1 cellular context compared by ENCODE assay signal in the genomic region with DNA sequence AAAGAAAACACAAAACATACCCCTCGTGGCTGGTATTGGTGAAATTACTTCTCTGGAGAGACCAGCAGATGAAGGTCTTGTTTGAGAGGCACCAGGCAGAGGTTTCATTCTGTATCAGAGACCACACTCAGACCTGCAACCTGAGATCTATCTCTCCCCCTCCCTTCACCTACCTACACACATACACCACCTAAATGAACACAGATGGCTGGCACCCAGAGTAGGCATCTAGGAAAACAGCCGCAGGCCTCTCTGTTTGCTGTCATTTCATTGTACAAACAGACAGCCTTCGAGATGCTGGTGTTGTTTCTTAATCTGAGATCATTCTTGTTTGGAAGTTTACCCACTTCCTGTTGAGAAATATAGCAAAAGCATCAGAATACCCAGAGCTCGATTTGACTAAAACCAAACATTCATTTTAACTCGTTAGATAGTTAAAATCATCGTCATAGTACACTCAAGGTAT.
TF ChIP-seq lines count a peak whose summit lies in the region.

No MANE protein-coding gene starts in this region.

TF ChIP-seq in HepG2, 621 proteins besides CTCF, POLR2A, EP300 and RAD21 (continued from another document):
- TF ChIP-seq, protein P1, sequence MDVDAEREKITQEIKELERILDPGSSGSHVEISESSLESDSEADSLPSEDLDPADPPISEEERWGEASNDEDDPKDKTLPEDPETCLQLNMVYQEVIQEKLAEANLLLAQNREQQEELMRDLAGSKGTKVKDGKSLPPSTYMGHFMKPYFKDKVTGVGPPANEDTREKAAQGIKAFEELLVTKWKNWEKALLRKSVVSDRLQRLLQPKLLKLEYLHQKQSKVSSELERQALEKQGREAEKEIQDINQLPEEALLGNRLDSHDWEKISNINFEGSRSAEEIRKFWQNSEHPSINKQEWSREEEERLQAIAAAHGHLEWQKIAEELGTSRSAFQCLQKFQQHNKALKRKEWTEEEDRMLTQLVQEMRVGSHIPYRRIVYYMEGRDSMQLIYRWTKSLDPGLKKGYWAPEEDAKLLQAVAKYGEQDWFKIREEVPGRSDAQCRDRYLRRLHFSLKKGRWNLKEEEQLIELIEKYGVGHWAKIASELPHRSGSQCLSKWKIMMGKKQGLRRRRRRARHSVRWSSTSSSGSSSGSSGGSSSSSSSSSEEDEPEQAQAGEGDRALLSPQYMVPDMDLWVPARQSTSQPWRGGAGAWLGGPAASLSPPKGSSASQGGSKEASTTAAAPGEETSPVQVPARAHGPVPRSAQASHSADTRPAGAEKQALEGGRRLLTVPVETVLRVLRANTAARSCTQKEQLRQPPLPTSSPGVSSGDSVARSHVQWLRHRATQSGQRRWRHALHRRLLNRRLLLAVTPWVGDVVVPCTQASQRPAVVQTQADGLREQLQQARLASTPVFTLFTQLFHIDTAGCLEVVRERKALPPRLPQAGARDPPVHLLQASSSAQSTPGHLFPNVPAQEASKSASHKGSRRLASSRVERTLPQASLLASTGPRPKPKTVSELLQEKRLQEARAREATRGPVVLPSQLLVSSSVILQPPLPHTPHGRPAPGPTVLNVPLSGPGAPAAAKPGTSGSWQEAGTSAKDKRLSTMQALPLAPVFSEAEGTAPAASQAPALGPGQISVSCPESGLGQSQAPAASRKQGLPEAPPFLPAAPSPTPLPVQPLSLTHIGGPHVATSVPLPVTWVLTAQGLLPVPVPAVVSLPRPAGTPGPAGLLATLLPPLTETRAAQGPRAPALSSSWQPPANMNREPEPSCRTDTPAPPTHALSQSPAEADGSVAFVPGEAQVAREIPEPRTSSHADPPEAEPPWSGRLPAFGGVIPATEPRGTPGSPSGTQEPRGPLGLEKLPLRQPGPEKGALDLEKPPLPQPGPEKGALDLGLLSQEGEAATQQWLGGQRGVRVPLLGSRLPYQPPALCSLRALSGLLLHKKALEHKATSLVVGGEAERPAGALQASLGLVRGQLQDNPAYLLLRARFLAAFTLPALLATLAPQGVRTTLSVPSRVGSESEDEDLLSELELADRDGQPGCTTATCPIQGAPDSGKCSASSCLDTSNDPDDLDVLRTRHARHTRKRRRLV (CRISPR knock-in tag; IDR thresholded peaks at IDR 0.05), result no peak
- no peak for TF ChIP-seq NFIC (IDR thresholded peaks at IDR 0.05; ENCODE audit: low read length)
- no peak for TF ChIP-seq ZNF598 (CRISPR knock-in tag; IDR thresholded peaks at IDR 0.05; ENCODE audit: borderline replicate concordance)
- TF ChIP-seq MAFG (CRISPR knock-in tag; IDR thresholded peaks at IDR 0.05), result no peak
- TF ChIP-seq ZNF501 (CRISPR knock-in tag; IDR thresholded peaks at IDR 0.05), result no peak
- no peak for TF ChIP-seq HOXD1 (CRISPR knock-in tag; IDR thresholded peaks at IDR 0.05)
- no peak for TF ChIP-seq NCOR1 (IDR thresholded peaks at IDR 0.05; ENCODE audit: borderline replicate concordance, low read length)
- no peak for TF ChIP-seq ZSCAN31 (CRISPR knock-in tag; IDR thresholded peaks at IDR 0.05; ENCODE audit: low read depth)
- TF ChIP-seq, protein P2, sequence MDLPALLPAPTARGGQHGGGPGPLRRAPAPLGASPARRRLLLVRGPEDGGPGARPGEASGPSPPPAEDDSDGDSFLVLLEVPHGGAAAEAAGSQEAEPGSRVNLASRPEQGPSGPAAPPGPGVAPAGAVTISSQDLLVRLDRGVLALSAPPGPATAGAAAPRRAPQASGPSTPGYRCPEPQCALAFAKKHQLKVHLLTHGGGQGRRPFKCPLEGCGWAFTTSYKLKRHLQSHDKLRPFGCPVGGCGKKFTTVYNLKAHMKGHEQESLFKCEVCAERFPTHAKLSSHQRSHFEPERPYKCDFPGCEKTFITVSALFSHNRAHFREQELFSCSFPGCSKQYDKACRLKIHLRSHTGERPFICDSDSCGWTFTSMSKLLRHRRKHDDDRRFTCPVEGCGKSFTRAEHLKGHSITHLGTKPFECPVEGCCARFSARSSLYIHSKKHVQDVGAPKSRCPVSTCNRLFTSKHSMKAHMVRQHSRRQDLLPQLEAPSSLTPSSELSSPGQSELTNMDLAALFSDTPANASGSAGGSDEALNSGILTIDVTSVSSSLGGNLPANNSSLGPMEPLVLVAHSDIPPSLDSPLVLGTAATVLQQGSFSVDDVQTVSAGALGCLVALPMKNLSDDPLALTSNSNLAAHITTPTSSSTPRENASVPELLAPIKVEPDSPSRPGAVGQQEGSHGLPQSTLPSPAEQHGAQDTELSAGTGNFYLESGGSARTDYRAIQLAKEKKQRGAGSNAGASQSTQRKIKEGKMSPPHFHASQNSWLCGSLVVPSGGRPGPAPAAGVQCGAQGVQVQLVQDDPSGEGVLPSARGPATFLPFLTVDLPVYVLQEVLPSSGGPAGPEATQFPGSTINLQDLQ (CRISPR knock-in tag; IDR thresholded peaks at IDR 0.05), result no peak
- TF ChIP-seq ADNP (CRISPR knock-in tag; IDR thresholded peaks at IDR 0.05), result no peak
- TF ChIP-seq, protein P3, sequence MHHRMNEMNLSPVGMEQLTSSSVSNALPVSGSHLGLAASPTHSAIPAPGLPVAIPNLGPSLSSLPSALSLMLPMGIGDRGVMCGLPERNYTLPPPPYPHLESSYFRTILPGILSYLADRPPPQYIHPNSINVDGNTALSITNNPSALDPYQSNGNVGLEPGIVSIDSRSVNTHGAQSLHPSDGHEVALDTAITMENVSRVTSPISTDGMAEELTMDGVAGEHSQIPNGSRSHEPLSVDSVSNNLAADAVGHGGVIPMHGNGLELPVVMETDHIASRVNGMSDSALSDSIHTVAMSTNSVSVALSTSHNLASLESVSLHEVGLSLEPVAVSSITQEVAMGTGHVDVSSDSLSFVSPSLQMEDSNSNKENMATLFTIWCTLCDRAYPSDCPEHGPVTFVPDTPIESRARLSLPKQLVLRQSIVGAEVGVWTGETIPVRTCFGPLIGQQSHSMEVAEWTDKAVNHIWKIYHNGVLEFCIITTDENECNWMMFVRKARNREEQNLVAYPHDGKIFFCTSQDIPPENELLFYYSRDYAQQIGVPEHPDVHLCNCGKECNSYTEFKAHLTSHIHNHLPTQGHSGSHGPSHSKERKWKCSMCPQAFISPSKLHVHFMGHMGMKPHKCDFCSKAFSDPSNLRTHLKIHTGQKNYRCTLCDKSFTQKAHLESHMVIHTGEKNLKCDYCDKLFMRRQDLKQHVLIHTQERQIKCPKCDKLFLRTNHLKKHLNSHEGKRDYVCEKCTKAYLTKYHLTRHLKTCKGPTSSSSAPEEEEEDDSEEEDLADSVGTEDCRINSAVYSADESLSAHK (CRISPR knock-in tag; IDR thresholded peaks at IDR 0.05; ENCODE audit: borderline replicate concordance), result no peak
- TF ChIP-seq ZNF354B (CRISPR knock-in tag; IDR thresholded peaks at IDR 0.05), result no peak
